In genomic region chr11:33996498-33997454, GRCh38 we compare ENCODE assay signal across 1 cellular context.
A peak's percentile ranks its signal among the peaks of the same experiment; 100 is the strongest.
TF ChIP-seq lines count a peak whose summit lies in the region.

No MANE protein-coding gene starts in this region.

TF ChIP-seq in SK-N-SH, 30 proteins besides CTCF, POLR2A, EP300 and RAD21 (continued from another document):
- no peak for TF ChIP-seq USF2 (IDR thresholded peaks at IDR 0.05; ENCODE audit: borderline replicate concordance, low read depth, low read length)
- TF ChIP-seq, protein P1, sequence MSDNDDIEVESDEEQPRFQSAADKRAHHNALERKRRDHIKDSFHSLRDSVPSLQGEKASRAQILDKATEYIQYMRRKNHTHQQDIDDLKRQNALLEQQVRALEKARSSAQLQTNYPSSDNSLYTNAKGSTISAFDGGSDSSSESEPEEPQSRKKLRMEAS (IDR thresholded peaks at IDR 0.05; ENCODE audit: low read depth), result peak; percentile 71
- no peak for TF ChIP-seq SIN3A (IDR thresholded peaks at IDR 0.05; ENCODE audit: borderline replicate concordance, low read depth, low read length)
- TF ChIP-seq RXRA (IDR thresholded peaks at IDR 0.05; ENCODE audit: borderline replicate concordance, low read depth), result no peak
